ENCODE assay signal across 11 cellular contexts in the genomic region with DNA sequence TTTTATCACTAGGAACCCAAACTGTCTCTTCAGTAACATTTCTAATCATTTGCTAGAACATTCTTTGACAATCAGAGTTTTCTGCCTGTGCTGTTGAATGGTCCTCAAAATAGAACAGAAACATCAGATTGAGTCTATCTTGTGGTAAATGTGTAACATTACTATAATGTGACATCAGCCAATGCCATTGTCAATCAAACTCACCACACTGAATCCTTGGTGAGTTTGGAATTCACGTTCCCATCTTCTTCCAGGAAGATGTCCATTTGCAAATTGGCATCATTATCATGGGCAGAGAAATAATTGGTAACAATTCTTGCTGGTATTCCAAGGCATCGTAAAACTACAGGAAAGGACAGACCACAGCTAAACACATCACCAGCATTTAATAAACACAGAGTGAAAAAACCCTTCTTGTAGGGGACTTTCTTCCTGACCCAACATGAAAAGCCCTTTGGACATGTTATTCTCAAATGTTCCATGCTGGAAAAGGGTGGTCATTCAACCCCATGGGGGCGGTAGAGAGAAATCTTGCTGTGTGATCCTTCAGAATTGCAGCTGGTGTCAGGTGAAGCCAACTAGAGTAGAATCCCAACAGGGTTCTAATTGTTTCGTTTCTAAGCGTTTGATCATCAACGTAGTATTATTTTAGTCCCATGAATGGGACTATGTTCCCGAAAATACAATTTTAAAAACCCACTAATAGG.
DNase-seq lines count a peak whose midpoint lies in the region; ATAC-seq and TF ChIP-seq lines count a peak whose summit lies in the region.
"Had no signal": no experiment of that assay in that cellular context is flagged by ENCODE, and none has a peak within 500 bp of the region (broad histone marks: within the 10 kb centered on the region; RNA-seq: fewer than 3 reads in every experiment).

No MANE protein-coding gene starts in this region.

- ATAC-seq in RWPE2 (ENCODE audit: low read depth) (no peak), GM18861 (IDR thresholded peaks at IDR 0.05; ENCODE audit: unreplicated experiment) (no peak), GM19328 (IDR thresholded peaks at IDR 0.05; ENCODE audit: unreplicated experiment) (no peak)

- H3K27ac ChIP-seq in RWPE2 (ENCODE audit: poor library complexity, severe bottlenecking), result no peak overlapping the region
- H3K27ac ChIP-seq: vagina had no signal

- H3K9me3 ChIP-seq in BE2C (no peaks in the 10 kb centered on the region), RWPE2 (ENCODE audit: severe bottlenecking) (no peaks in the 10 kb centered on the region)
- H3K9me3 ChIP-seq: vagina had no signal

- no peak overlapping the region for H3K4me3 ChIP-seq in BE2C (ENCODE audit: low read depth, low read length)
- no peak overlapping the region for H3K4me3 ChIP-seq in RWPE2 (ENCODE audit: severe bottlenecking)
- H3K4me3 ChIP-seq: vagina had no signal

- H3K4me1 ChIP-seq in BE2C, result no peaks in the 10 kb centered on the region
- no peaks in the 10 kb centered on the region for H3K4me1 ChIP-seq in RWPE2 (ENCODE audit: insufficient read depth, poor library complexity, severe bottlenecking)
- H3K4me1 ChIP-seq: vagina had no signal

- peak; percentile 59 for TF ChIP-seq CTCF in BE2C (IDR thresholded peaks at IDR 0.05; ENCODE audit: low read depth, low read length)
- TF ChIP-seq CTCF in RWPE2 (IDR thresholded peaks at IDR 0.05; ENCODE audit: poor library complexity, severe bottlenecking), result peak; percentile 12

- H3K36me3 ChIP-seq in BE2C (no peaks in the 10 kb centered on the region), RWPE2 (ENCODE audit: low read depth) (no peaks in the 10 kb centered on the region)
- H3K36me3 ChIP-seq: vagina had no signal

- DNase-seq in BE2C (peak; percentile 26), GM19240 (ENCODE audit: insufficient read length, low spot score) (peak; percentile 22), RWPE2 (ENCODE audit: low spot score) (no peak), islet precursor cell (peak; percentile 74), NCI-H187 (lab: John Stamatoyannopoulos, UW) (no peak)
- no peak for DNase-seq in effector CD4-positive, alpha-beta T cell
- DNase-seq: activated CD4-positive, alpha-beta T cell treated with anti-CD3 and anti-CD28 coated beads, Interleukin-2, amount 10 ng/mL, durations not matched to agents 24 days and 14 days; NCI-H526 treated with DMSO at 0.1 percent for 48 hours had no signal

- no peaks in the 10 kb centered on the region for H3K27me3 ChIP-seq in BE2C
- H3K27me3 ChIP-seq in RWPE2 (ENCODE audit: insufficient read depth, poor library complexity, severe bottlenecking), result no peaks in the 10 kb centered on the region
- H3K27me3 ChIP-seq: vagina had no signal

Comparison
In these comparisons a context has a peak if more than half of its experiments do, and no peak if none do; other contexts are left out.
1. DNase-seq: peak in BE2C (single experiment), GM19240 (single experiment) and islet precursor cell (single experiment); none in RWPE2 (single experiment), effector CD4-positive, alpha-beta T cell (single experiment) and NCI-H187 (0 of 2).